1 cellular context compared by ENCODE assay signal in the genomic region with DNA sequence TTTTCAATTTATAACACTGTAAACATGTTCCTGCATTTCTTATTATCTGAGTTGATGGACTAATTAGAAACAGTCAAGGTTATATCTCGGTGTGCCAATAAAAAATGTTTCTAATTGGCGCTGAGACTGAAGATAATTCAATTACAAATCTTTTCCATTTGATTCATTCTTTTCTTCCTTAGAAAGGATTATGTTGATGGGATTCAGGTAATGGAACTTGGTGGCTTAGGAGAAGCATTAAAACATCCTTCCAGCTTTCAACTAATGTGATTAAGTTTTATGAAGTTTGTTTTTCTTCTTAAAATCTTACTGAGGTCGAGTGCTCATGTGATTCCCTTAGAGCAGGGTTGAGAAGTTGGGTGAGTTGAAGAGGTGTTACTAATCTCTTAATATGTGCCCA.
TF ChIP-seq lines count a peak whose summit lies in the region.

No MANE protein-coding gene starts in this region.

TF ChIP-seq in WTC11, 78 proteins besides CTCF, POLR2A, EP300 and RAD21 (continued from another document):
- TF ChIP-seq, protein P1, sequence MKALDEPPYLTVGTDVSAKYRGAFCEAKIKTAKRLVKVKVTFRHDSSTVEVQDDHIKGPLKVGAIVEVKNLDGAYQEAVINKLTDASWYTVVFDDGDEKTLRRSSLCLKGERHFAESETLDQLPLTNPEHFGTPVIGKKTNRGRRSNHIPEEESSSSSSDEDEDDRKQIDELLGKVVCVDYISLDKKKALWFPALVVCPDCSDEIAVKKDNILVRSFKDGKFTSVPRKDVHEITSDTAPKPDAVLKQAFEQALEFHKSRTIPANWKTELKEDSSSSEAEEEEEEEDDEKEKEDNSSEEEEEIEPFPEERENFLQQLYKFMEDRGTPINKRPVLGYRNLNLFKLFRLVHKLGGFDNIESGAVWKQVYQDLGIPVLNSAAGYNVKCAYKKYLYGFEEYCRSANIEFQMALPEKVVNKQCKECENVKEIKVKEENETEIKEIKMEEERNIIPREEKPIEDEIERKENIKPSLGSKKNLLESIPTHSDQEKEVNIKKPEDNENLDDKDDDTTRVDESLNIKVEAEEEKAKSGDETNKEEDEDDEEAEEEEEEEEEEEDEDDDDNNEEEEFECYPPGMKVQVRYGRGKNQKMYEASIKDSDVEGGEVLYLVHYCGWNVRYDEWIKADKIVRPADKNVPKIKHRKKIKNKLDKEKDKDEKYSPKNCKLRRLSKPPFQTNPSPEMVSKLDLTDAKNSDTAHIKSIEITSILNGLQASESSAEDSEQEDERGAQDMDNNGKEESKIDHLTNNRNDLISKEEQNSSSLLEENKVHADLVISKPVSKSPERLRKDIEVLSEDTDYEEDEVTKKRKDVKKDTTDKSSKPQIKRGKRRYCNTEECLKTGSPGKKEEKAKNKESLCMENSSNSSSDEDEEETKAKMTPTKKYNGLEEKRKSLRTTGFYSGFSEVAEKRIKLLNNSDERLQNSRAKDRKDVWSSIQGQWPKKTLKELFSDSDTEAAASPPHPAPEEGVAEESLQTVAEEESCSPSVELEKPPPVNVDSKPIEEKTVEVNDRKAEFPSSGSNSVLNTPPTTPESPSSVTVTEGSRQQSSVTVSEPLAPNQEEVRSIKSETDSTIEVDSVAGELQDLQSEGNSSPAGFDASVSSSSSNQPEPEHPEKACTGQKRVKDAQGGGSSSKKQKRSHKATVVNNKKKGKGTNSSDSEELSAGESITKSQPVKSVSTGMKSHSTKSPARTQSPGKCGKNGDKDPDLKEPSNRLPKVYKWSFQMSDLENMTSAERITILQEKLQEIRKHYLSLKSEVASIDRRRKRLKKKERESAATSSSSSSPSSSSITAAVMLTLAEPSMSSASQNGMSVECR (CRISPR knock-in tag; IDR thresholded peaks at IDR 0.05; ENCODE audit: borderline replicate concordance), result no peak
- TF ChIP-seq ZNF232 (CRISPR knock-in tag; IDR thresholded peaks at IDR 0.05) (no peak), JAZF1 (CRISPR knock-in tag; IDR thresholded peaks at IDR 0.05) (no peak), MXD4 (CRISPR knock-in tag; IDR thresholded peaks at IDR 0.05; ENCODE audit: borderline replicate concordance) (no peak), EMX1 (CRISPR knock-in tag; IDR thresholded peaks at IDR 0.05) (no peak)
- TF ChIP-seq, protein P2, sequence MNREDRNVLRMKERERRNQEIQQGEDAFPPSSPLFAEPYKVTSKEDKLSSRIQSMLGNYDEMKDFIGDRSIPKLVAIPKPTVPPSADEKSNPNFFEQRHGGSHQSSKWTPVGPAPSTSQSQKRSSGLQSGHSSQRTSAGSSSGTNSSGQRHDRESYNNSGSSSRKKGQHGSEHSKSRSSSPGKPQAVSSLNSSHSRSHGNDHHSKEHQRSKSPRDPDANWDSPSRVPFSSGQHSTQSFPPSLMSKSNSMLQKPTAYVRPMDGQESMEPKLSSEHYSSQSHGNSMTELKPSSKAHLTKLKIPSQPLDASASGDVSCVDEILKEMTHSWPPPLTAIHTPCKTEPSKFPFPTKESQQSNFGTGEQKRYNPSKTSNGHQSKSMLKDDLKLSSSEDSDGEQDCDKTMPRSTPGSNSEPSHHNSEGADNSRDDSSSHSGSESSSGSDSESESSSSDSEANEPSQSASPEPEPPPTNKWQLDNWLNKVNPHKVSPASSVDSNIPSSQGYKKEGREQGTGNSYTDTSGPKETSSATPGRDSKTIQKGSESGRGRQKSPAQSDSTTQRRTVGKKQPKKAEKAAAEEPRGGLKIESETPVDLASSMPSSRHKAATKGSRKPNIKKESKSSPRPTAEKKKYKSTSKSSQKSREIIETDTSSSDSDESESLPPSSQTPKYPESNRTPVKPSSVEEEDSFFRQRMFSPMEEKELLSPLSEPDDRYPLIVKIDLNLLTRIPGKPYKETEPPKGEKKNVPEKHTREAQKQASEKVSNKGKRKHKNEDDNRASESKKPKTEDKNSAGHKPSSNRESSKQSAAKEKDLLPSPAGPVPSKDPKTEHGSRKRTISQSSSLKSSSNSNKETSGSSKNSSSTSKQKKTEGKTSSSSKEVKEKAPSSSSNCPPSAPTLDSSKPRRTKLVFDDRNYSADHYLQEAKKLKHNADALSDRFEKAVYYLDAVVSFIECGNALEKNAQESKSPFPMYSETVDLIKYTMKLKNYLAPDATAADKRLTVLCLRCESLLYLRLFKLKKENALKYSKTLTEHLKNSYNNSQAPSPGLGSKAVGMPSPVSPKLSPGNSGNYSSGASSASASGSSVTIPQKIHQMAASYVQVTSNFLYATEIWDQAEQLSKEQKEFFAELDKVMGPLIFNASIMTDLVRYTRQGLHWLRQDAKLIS (CRISPR knock-in tag; IDR thresholded peaks at IDR 0.05; ENCODE audit: borderline replicate concordance), result no peak
- TF ChIP-seq, protein P3, sequence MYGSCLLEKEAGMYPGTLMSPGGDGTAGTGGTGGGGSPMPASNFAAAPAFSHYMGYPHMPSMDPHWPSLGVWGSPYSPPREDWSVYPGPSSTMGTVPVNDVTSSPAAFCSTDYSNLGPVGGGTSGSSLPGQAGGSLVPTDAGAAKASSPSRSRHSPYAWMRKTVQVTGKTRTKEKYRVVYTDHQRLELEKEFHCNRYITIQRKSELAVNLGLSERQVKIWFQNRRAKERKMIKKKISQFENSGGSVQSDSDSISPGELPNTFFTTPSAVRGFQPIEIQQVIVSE (CRISPR knock-in tag; IDR thresholded peaks at IDR 0.05; ENCODE audit: borderline replicate concordance), result no peak
- TF ChIP-seq, protein P4, sequence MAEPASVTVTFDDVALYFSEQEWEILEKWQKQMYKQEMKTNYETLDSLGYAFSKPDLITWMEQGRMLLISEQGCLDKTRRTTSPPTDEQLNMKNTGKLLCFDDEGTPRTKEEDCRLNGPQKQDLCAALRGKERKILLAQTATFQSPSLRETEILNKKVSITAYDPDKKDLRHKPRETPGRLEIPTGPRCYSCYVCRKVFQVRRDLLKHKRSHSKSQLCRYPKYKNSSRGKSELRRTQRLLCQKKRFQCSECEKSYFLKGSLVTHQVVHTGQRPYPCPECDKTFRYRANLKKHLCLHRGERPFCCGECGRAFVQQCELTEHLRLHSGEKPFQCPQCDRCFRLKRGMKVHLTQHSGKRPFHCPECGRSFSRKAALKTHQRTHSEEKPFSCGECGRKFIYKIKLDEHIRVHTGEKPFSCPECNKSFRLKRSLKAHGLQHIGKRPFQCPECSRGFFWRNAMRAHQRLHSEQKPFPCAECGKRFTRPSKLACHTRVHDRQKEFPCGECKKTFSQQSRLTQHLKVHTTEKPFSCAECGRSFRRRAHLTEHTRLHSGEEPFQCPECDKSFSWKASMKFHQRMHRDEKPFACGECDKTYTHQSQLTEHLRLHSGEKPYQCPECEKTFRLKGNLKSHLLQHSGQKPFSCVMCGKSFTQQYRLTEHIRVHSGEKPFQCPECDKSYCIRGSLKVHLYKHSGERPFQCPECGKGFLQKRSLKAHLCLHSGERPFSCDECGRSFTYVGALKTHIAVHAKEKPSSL (CRISPR knock-in tag; conservative IDR thresholded peaks at IDR 0.05), result no peak
